ENCODE assay signal across 12 cellular contexts in the genomic region with DNA sequence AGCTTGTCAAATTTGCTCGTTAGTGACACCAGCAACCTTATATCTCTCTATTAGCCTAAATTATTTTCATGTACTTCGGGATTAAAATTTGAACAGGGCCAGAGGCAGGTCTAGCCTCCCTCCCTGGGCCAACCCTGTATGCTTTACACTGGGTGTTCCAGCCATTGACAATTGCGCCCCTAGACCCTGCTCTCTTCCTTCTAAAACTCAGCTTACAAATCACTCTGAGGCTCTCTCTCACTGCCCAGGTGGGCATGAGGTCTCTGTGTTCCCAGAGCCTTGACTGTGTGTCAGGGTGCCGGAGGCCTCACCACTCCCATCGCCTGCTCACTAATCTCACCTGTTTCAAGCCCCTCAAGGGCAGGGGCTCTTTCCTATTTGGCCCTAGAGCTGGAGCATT. TPM values are rescaled to one million over a fixed set of nuclear protein-coding genes. Genes with fewer than 3 reads are reported as not detected.
DNase-seq lines count a peak whose midpoint lies in the region; ATAC-seq, FAIRE-seq and TF ChIP-seq lines count a peak whose summit lies in the region.
"Had no signal": no experiment of that assay in that cellular context is flagged by ENCODE, and none has a peak within 500 bp of the region (broad histone marks: within the 10 kb centered on the region; RNA-seq: fewer than 3 reads in every experiment).

No MANE protein-coding gene starts in this region.

- H3K4me1 Mint-ChIP-seq in activated T-helper 17 cell treated with anti-CD3 and anti-CD28 coated beads, Interleukin-2, amount 50 U/mL, for 72 hours: peaks cover 21% of the 10 kb centered on the region

- no peaks in the 10 kb centered on the region for H3K79me2 ChIP-seq in SK-N-SH (ENCODE audit: insufficient read depth)
- no peaks in the 10 kb centered on the region for H3K79me2 ChIP-seq in HepG2 (ENCODE audit: insufficient read depth, low read length)

- WGBS in SK-N-SH (ENCODE audit: low lambda C conversion rate): 82% methylated on average over 5 of the region's 5 CpGs
- 81% methylated on average over 5 of the region's 5 CpGs for WGBS in HepG2 (ENCODE audit: low lambda C conversion rate)
- WGBS in right lobe of liver (ENCODE audit: insufficient coverage, low coverage, low lambda C conversion rate, missing lambda C conversion rate): 66% methylated on average over 4 of the region's 5 CpGs

- H3K27ac Mint-ChIP-seq in activated T-helper 17 cell treated with anti-CD3 and anti-CD28 coated beads, Interleukin-2, amount 50 U/mL, for 72 hours: peak overlapping the region; percentile 72

- no peak overlapping the region for H3K4me3 ChIP-seq in SK-N-SH (ENCODE audit: low read depth in 2 of 2, low read length in 1 of 2)
- no peak overlapping the region for H3K4me3 ChIP-seq in HepG2 (replicated peaks in 1 of 3; ENCODE audit: insufficient read depth in 1 of 3, low read depth in 2 of 3, low read length in 3 of 3)
- no peak overlapping the region for H3K4me3 ChIP-seq in right lobe of liver

- H3K27me3 ChIP-seq in SK-N-SH (ENCODE audit: insufficient read depth): no peaks in the 10 kb centered on the region
- no peaks in the 10 kb centered on the region for H3K27me3 ChIP-seq in HepG2 (ENCODE audit: control insufficient read depth in 1 of 2, insufficient read depth in 2 of 2, low read length in 2 of 2)
- no peaks in the 10 kb centered on the region for H3K27me3 ChIP-seq in right lobe of liver

- peak; percentile 14; the same call in 2 of the 3 replicates for ATAC-seq in SK-N-SH treated with all-trans-retinoic acid at 6 μM for 48 hours
- ATAC-seq in HepG2: peak; percentile 32
- ATAC-seq in right lobe of liver: no peak
- no peak for ATAC-seq in activated T-helper 17 cell treated with anti-CD3 and anti-CD28 coated beads, Interleukin-2, amount 50 U/mL, for 72 hours (replicated peaks)
- no peak for ATAC-seq in left cardiac atrium
- no peak for ATAC-seq in HG03280 (IDR thresholded peaks at IDR 0.05; ENCODE audit: unreplicated experiment)
- ATAC-seq: PC-3 had no signal

- POLR2A ChIA-PET in SK-N-SH (lab: Yijun Ruan, JAX) (no interaction called here), HepG2 (lab: Yijun Ruan, JAX) (no interaction called here)

- H3K27ac ChIP-seq in SK-N-SH (ENCODE audit: low read depth in 2 of 2, low read length in 1 of 2): no peak overlapping the region
- no peak overlapping the region for H3K27ac ChIP-seq in HepG2 (ENCODE audit: extremely low read length, insufficient read depth, low read length)
- no peak overlapping the region for H3K27ac ChIP-seq in right lobe of liver
- H3K27ac ChIP-seq: 22Rv1 had no signal

- no peak overlapping the region for H3K9ac ChIP-seq in SK-N-SH
- H3K9ac ChIP-seq in HepG2 (ENCODE audit: insufficient read depth, low read depth, low read length): no peak overlapping the region

- H2AFZ ChIP-seq in SK-N-SH (ENCODE audit: low read depth) (no peak overlapping the region), HepG2 (ENCODE audit: low read length) (no peak overlapping the region)

- peaks cover 4 to 11% of the 10 kb centered on the region in 2 experiments; a peak in 2 of 4 replicates for H3K4me1 ChIP-seq in SK-N-SH (ENCODE audit: control insufficient read depth in 1 of 2, insufficient read depth in 2 of 2, low read depth in 1 of 2, low read length in 1 of 2)
- H3K4me1 ChIP-seq in HepG2 (ENCODE audit: insufficient read depth, low read length): peaks cover 3% of the 10 kb centered on the region
- H3K4me1 ChIP-seq in right lobe of liver: peaks cover 0 to 5% (median 1%) of the 10 kb centered on the region in 4 donors

- no peak for TF ChIP-seq CTCF in SK-N-SH (IDR thresholded peaks at IDR 0.05)
- TF ChIP-seq CTCF in HepG2 (CRISPR knock-in tag; IDR thresholded peaks at IDR 0.05): no peak
- TF ChIP-seq CTCF in right lobe of liver (IDR thresholded peaks at IDR 0.05): no peak

- peaks cover 4% of the 10 kb centered on the region for H3K9me3 Mint-ChIP-seq in activated T-helper 17 cell treated with anti-CD3 and anti-CD28 coated beads, Interleukin-2, amount 50 U/mL, for 72 hours

- CTCF ChIA-PET in SK-N-SH (lab: Yijun Ruan, JAX) (interaction anchor here (0.6 to 4.0 kb wide), 15 partner anchors 11 to 1035 kb away, joined by 3 to 34 read pairs (median 4); a partner anchor contains a TSS), HepG2 (lab: Yijun Ruan, JAX; ENCODE audit: low intra/inter-chr PET ratio, low total read pairs) (no interaction called here)

- no peak for FAIRE-seq in HepG2 (lab: Jason Lieb, UNC)

- H3F3A ChIP-seq in SK-N-SH (replicated peaks; ENCODE audit: insufficient read depth): peaks cover 8% of the 10 kb centered on the region

- intact Hi-C loops in HepG2 (cut with micrococcal nuclease; ENCODE audit: unreplicated experiment) (loop anchor here (5.0 kb wide), 1 partner anchor 265 kb away; no protein-coding TSS in a partner anchor), right lobe of liver (cut with DNase I) (no loop called here), left cardiac atrium (cut with DNase I) (loop anchor here in 1 of 2 donors (10.0 kb wide), 1 partner anchor 1093 kb away; no protein-coding TSS in a partner anchor)

- DNase-seq in SK-N-SH: no peak
- no peak for DNase-seq in HepG2 (ENCODE audit: low spot score)
- DNase-seq in right lobe of liver: no peak
- DNase-seq in left cardiac atrium: no peak
- DNase-seq in NCI-H146 treated with DMSO at 0.1 percent for 48 hours (lab: John Stamatoyannopoulos, UW; ENCODE audit: unreplicated experiment): no peak
- DNase-seq: NCI-H1436 treated with DMSO at 0.1 percent for 48 hours had no signal

- H3K27me3 Mint-ChIP-seq in activated T-helper 17 cell treated with anti-CD3 and anti-CD28 coated beads, Interleukin-2, amount 50 U/mL, for 72 hours: no peaks in the 10 kb centered on the region

- H3K9me3 ChIP-seq in SK-N-SH (no peaks in the 10 kb centered on the region), HepG2 (ENCODE audit: low read length) (no peaks in the 10 kb centered on the region), right lobe of liver (no peaks in the 10 kb centered on the region)

- no peaks in the 10 kb centered on the region for H3K9me2 ChIP-seq in SK-N-SH

- H3K4me3 Mint-ChIP-seq in activated T-helper 17 cell treated with anti-CD3 and anti-CD28 coated beads, Interleukin-2, amount 50 U/mL, for 72 hours: peak overlapping the region; percentile 19
- H3K4me3 Mint-ChIP-seq: H9 had no signal

- TF ChIP-seq POLR2A in HepG2 (IDR thresholded peaks at IDR 0.05; ENCODE audit: insufficient read depth in 1 of 2, low read depth in 2 of 2, low read length in 2 of 2): no peak
- no peak for TF ChIP-seq POLR2A in right lobe of liver (IDR thresholded peaks at IDR 0.05)

- TF ChIP-seq RAD21 in SK-N-SH (IDR thresholded peaks at IDR 0.05; ENCODE audit: low read length) (no peak), HepG2 (CRISPR knock-in tag; IDR thresholded peaks at IDR 0.05) (no peak)

- H3K4me2 ChIP-seq in SK-N-SH: no peak overlapping the region
- no peak overlapping the region for H3K4me2 ChIP-seq in HepG2 (ENCODE audit: low read depth, low read length)

- peaks cover 42% of the 10 kb centered on the region for H3K36me3 Mint-ChIP-seq in activated T-helper 17 cell treated with anti-CD3 and anti-CD28 coated beads, Interleukin-2, amount 50 U/mL, for 72 hours (ENCODE audit: low read depth)

- H4K20me1 ChIP-seq in SK-N-SH (ENCODE audit: insufficient read depth) (no peaks in the 10 kb centered on the region), HepG2 (ENCODE audit: insufficient read depth, low read length) (no peaks in the 10 kb centered on the region)

- H3K36me3 ChIP-seq in SK-N-SH (replicated peaks in 1 of 2; ENCODE audit: control insufficient read depth in 1 of 2, insufficient read depth in 2 of 2, low read length in 1 of 2) (peaks cover 29 to 40% of the 10 kb centered on the region in 2 experiments), HepG2 (replicated peaks in 1 of 2; ENCODE audit: control insufficient read depth in 1 of 2, insufficient read depth in 2 of 2, low read length in 2 of 2) (peaks cover 6 to 19% of the 10 kb centered on the region in 2 experiments; a peak in 4 of 5 replicates), right lobe of liver (peaks cover 0 to 33% (median 20%) of the 10 kb centered on the region in 4 donors)

- in situ Hi-C loops in HepG2 (cut with HindIII; ENCODE audit: extremely low pct_ligation_motif_present, low pct_unique_long_range_greater_than_20kb): no loop called here

- BruUV-seq in HepG2 (replicated peaks; lab: Mats Ljungman, UMichigan): no TSS peak

- no peak for TF ChIP-seq EP300 in SK-N-SH (IDR thresholded peaks at IDR 0.05; ENCODE audit: borderline replicate concordance in 1 of 2, low read depth in 1 of 2, low read length in 1 of 2)
- TF ChIP-seq EP300 in HepG2 (IDR thresholded peaks at IDR 0.05; ENCODE audit: low read depth in 2 of 2, low read length in 2 of 2): no peak
- TF ChIP-seq EP300 in HepG2 (CRISPR knock-in tag; IDR thresholded peaks at IDR 0.05; ENCODE audit: borderline replicate concordance): no peak

RNA-seq across cellular contexts. Expression of a gene that starts 6.4 kb away (rescaled TPM):
- 0.06 and 0.10 TPM in 2 replicates for polyA plus RNA-seq in SK-N-SH (2012; rRNA removed)
- polyA plus RNA-seq in SK-N-SH (2012; cell fraction: cytosol; rRNA removed): 0.12 TPM in 2 replicates
- polyA plus RNA-seq in SK-N-SH (2012; cell fraction: nucleus; rRNA removed): 0.13 and 0.14 TPM in 2 replicates
- total RNA-seq in HepG2 (2016; rRNA removed; fragmentation: Illumina TruSeq; extraction: Trizol): 0.11 and 0.20 TPM in 2 replicates
- not detected in 2 replicates for total RNA-seq in HepG2 (2016; cell fraction: cytosol; rRNA removed; fragmentation: Illumina TruSeq; extraction: Trizol; ENCODE audit: low read depth)
- not detected in 2 replicates for total RNA-seq in HepG2 (2016; cell fraction: insoluble cytoplasmic fraction; rRNA removed; fragmentation: Illumina TruSeq; extraction: Trizol)
- not detected in 2 replicates for total RNA-seq in HepG2 (2016; cell fraction: membrane; rRNA removed; fragmentation: Illumina TruSeq; extraction: Trizol)
- total RNA-seq in HepG2 (2016; cell fraction: nucleus; rRNA removed; fragmentation: Illumina TruSeq; extraction: Trizol): not detected in 2 replicates
- polyA plus RNA-seq in HepG2 (2011; rRNA removed): not detected in 2 replicates
- polyA plus RNA-seq in HepG2 (2011; cell fraction: cytosol; rRNA removed): not detected in 2 replicates
- polyA plus RNA-seq in HepG2 (2011; cell fraction: nucleus; rRNA removed): not detected in 2 replicates
- polyA plus RNA-seq in HepG2 (2012): 0.09 TPM in 1 of 2 replicates, not detected in the other
- 0.10 TPM in 1 of 2 replicates, not detected in the other for polyA plus RNA-seq in HepG2 (2016; cell fraction: cytosol; fragmentation: Illumina TruSeq; extraction: Trizol; ENCODE audit: low read depth)
- not detected in 2 replicates for polyA plus RNA-seq in HepG2 (2016; cell fraction: insoluble cytoplasmic fraction; fragmentation: Illumina TruSeq; extraction: Trizol; ENCODE audit: low read depth)
- 0.25 TPM in 1 of 2 replicates, not detected in the other for polyA plus RNA-seq in HepG2 (2016; cell fraction: membrane; fragmentation: Illumina TruSeq; extraction: Trizol; ENCODE audit: low read depth)
- polyA plus RNA-seq in HepG2 (2016; cell fraction: nucleus; fragmentation: Illumina TruSeq; extraction: Trizol; ENCODE audit: insufficient read depth, low read depth): not detected in 2 replicates
- polyA minus RNA-seq in HepG2 (2011; rRNA and poly(A)+ RNA removed; ENCODE audit: low replicate concordance): not detected in 2 replicates
- not detected in 2 replicates for polyA minus RNA-seq in HepG2 (2011; cell fraction: cytosol; rRNA and poly(A)+ RNA removed)
- polyA minus RNA-seq in HepG2 (2011; cell fraction: nucleus; rRNA and poly(A)+ RNA removed): not detected in 2 replicates
- total RNA-seq in right lobe of liver: under 1 TPM in 4 of 6 experiments, not detected in 2; 0.10 to 0.64 (median 0.41) TPM
- total RNA-seq in activated T-helper 17 cell treated with anti-CD3 and anti-CD28 coated beads, Interleukin-2, amount 50 U/mL, for 72 hours: not detected
- total RNA-seq in left cardiac atrium: under 1 TPM; 0.15 to 0.16 TPM

RNA-seq across cellular contexts. Expression of a gene that starts 11.5 kb away (rescaled TPM):
- polyA plus RNA-seq in SK-N-SH (2012; rRNA removed) (5.4 and 8.5 TPM in 2 replicates), HepG2 (2011; rRNA removed) (6.3 and 6.9 TPM in 2 replicates)
- polyA plus RNA-seq in SK-N-SH (2012; cell fraction: cytosol; rRNA removed): 7.9 and 8.2 TPM in 2 replicates
- polyA plus RNA-seq in SK-N-SH (2012; cell fraction: nucleus; rRNA removed): 4.0 and 12.3 TPM in 2 replicates
- total RNA-seq in HepG2 (2016; rRNA removed; fragmentation: Illumina TruSeq; extraction: Trizol) (17.8 and 24.8 TPM in 2 replicates), right lobe of liver (1 to 10 TPM; 3.8 to 9.6 (median 6.1) TPM), left cardiac atrium (1 to 10 TPM; 5.4 to 6.8 TPM)
- total RNA-seq in HepG2 (2016; cell fraction: cytosol; rRNA removed; fragmentation: Illumina TruSeq; extraction: Trizol; ENCODE audit: low read depth): 7.2 and 7.8 TPM in 2 replicates
- total RNA-seq in HepG2 (2016; cell fraction: insoluble cytoplasmic fraction; rRNA removed; fragmentation: Illumina TruSeq; extraction: Trizol): 16.7 and 28.2 TPM in 2 replicates
- 8.9 and 14.9 TPM in 2 replicates for total RNA-seq in HepG2 (2016; cell fraction: membrane; rRNA removed; fragmentation: Illumina TruSeq; extraction: Trizol)
- 16.4 and 17.2 TPM in 2 replicates for total RNA-seq in HepG2 (2016; cell fraction: nucleus; rRNA removed; fragmentation: Illumina TruSeq; extraction: Trizol)
- 2.8 and 4.2 TPM in 2 replicates for polyA plus RNA-seq in HepG2 (2011; cell fraction: cytosol; rRNA removed)
- polyA plus RNA-seq in HepG2 (2011; cell fraction: nucleus; rRNA removed): 4.9 and 9.0 TPM in 2 replicates
- polyA plus RNA-seq in HepG2 (2012): 6.8 and 8.0 TPM in 2 replicates
- polyA plus RNA-seq in HepG2 (2016; cell fraction: cytosol; fragmentation: Illumina TruSeq; extraction: Trizol; ENCODE audit: low read depth): 2.4 and 3.0 TPM in 2 replicates
- 21.6 and 23.1 TPM in 2 replicates for polyA plus RNA-seq in HepG2 (2016; cell fraction: insoluble cytoplasmic fraction; fragmentation: Illumina TruSeq; extraction: Trizol; ENCODE audit: low read depth)
- polyA plus RNA-seq in HepG2 (2016; cell fraction: membrane; fragmentation: Illumina TruSeq; extraction: Trizol; ENCODE audit: low read depth): 4.2 and 4.6 TPM in 2 replicates
- polyA plus RNA-seq in HepG2 (2016; cell fraction: nucleus; fragmentation: Illumina TruSeq; extraction: Trizol; ENCODE audit: insufficient read depth, low read depth): 23.7 and 30.6 TPM in 2 replicates
- polyA minus RNA-seq in HepG2 (2011; rRNA and poly(A)+ RNA removed; ENCODE audit: low replicate concordance): 1.4 and 11.6 TPM in 2 replicates
- polyA minus RNA-seq in HepG2 (2011; cell fraction: cytosol; rRNA and poly(A)+ RNA removed): 3.3 and 3.9 TPM in 2 replicates
- 12.0 and 15.3 TPM in 2 replicates for polyA minus RNA-seq in HepG2 (2011; cell fraction: nucleus; rRNA and poly(A)+ RNA removed)
- total RNA-seq in activated T-helper 17 cell treated with anti-CD3 and anti-CD28 coated beads, Interleukin-2, amount 50 U/mL, for 72 hours: 10 to 100 TPM in 1 of 2 donors, 1 to 10 TPM in 1; 7.9 to 13.4 TPM

RNA-seq across cellular contexts. Expression of a gene that starts 11.6 kb away (rescaled TPM):
- 18.4 and 23.5 TPM in 2 replicates for polyA plus RNA-seq in SK-N-SH (2012; rRNA removed)
- 17.6 and 18.2 TPM in 2 replicates for polyA plus RNA-seq in SK-N-SH (2012; cell fraction: cytosol; rRNA removed)
- 49.1 and 69.3 TPM in 2 replicates for polyA plus RNA-seq in SK-N-SH (2012; cell fraction: nucleus; rRNA removed)
- 39.2 and 43.1 TPM in 2 replicates for total RNA-seq in HepG2 (2016; rRNA removed; fragmentation: Illumina TruSeq; extraction: Trizol)
- total RNA-seq in HepG2 (2016; cell fraction: cytosol; rRNA removed; fragmentation: Illumina TruSeq; extraction: Trizol; ENCODE audit: low read depth): 9.6 and 9.7 TPM in 2 replicates
- total RNA-seq in HepG2 (2016; cell fraction: insoluble cytoplasmic fraction; rRNA removed; fragmentation: Illumina TruSeq; extraction: Trizol): 44.7 and 46.0 TPM in 2 replicates
- total RNA-seq in HepG2 (2016; cell fraction: membrane; rRNA removed; fragmentation: Illumina TruSeq; extraction: Trizol): 19.2 TPM in 2 replicates
- 73.8 and 83.7 TPM in 2 replicates for total RNA-seq in HepG2 (2016; cell fraction: nucleus; rRNA removed; fragmentation: Illumina TruSeq; extraction: Trizol)
- 53.9 and 59.2 TPM in 2 replicates for polyA plus RNA-seq in HepG2 (2011; rRNA removed)
- polyA plus RNA-seq in HepG2 (2011; cell fraction: cytosol; rRNA removed): 24.6 and 29.6 TPM in 2 replicates
- polyA plus RNA-seq in HepG2 (2011; cell fraction: nucleus; rRNA removed): 76.6 and 78.8 TPM in 2 replicates
- 27.0 and 30.9 TPM in 2 replicates for polyA plus RNA-seq in HepG2 (2012)
- polyA plus RNA-seq in HepG2 (2016; cell fraction: cytosol; fragmentation: Illumina TruSeq; extraction: Trizol; ENCODE audit: low read depth): 5.1 and 6.8 TPM in 2 replicates
- 49.7 and 51.4 TPM in 2 replicates for polyA plus RNA-seq in HepG2 (2016; cell fraction: insoluble cytoplasmic fraction; fragmentation: Illumina TruSeq; extraction: Trizol; ENCODE audit: low read depth)
- polyA plus RNA-seq in HepG2 (2016; cell fraction: membrane; fragmentation: Illumina TruSeq; extraction: Trizol; ENCODE audit: low read depth): 15.2 and 18.8 TPM in 2 replicates
- 66.9 and 74.7 TPM in 2 replicates for polyA plus RNA-seq in HepG2 (2016; cell fraction: nucleus; fragmentation: Illumina TruSeq; extraction: Trizol; ENCODE audit: insufficient read depth, low read depth)
- 87.7 and 260 TPM in 2 replicates for polyA minus RNA-seq in HepG2 (2011; rRNA and poly(A)+ RNA removed; ENCODE audit: low replicate concordance)
- 25.6 and 30.9 TPM in 2 replicates for polyA minus RNA-seq in HepG2 (2011; cell fraction: cytosol; rRNA and poly(A)+ RNA removed)
- 211 and 212 TPM in 2 replicates for polyA minus RNA-seq in HepG2 (2011; cell fraction: nucleus; rRNA and poly(A)+ RNA removed)
- 10 to 100 TPM; 31.5 to 42.1 (median 36.7) TPM for total RNA-seq in right lobe of liver
- total RNA-seq in activated T-helper 17 cell treated with anti-CD3 and anti-CD28 coated beads, Interleukin-2, amount 50 U/mL, for 72 hours: 10 to 100 TPM; 27.5 to 62.6 TPM
- total RNA-seq in left cardiac atrium: 10 to 100 TPM; 27.8 to 45.2 TPM

Comparison
In these comparisons a context has a peak if more than half of its experiments do, and no peak if none do; other contexts are left out.
1. ATAC-seq: peak in SK-N-SH treated with all-trans-retinoic acid at 6 μM for 48 hours (single experiment) and HepG2 (single experiment); none in right lobe of liver (0 of 4), activated T-helper 17 cell treated with anti-CD3 and anti-CD28 coated beads, Interleukin-2, amount 50 U/mL, for 72 hours (single experiment), left cardiac atrium (0 of 2) and HG03280 (single experiment).